ENCODE assay signal across 17 cellular contexts in the genomic region with DNA sequence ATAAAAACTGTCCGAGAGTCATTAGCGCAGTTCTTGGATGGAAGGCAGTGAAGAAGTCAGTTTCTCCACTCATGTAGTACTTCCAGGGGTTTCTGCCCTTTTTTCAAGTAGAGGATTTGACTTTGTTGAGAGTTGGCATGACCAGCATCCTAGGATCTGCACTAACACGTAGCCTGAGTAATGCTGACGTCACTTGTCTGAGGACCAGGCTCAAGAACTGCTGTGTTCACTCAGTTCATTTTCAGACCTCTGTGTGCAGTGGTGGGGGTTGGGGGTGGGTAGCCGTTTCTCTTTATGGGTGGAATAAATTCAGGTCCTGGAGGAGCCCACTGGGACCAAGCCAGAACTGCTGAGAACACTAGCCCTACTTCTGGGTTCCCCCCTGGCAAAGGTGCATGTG. TPM values are rescaled to one million over a fixed set of nuclear protein-coding genes. Genes with fewer than 3 reads are reported as not detected.
DNase-seq lines count a peak whose midpoint lies in the region; ATAC-seq and TF ChIP-seq lines count a peak whose summit lies in the region.
"Had no signal": no experiment of that assay in that cellular context is flagged by ENCODE, and none has a peak within 500 bp of the region (broad histone marks: within the 10 kb centered on the region; RNA-seq: fewer than 3 reads in every experiment).

No MANE protein-coding gene starts in this region.

- H3K36me3 ChIP-seq in CD4-positive, alpha-beta memory T cell (ENCODE audit: insufficient read depth, low read length) = peaks cover 19% of the 10 kb centered on the region
- 0 out of 2 replicates have a peak, but pooled peaks cover 19% of the 10 kb centered on the region for H3K36me3 ChIP-seq in RWPE2 (ENCODE audit: low read depth)
- peaks cover 6% of the 10 kb centered on the region for H3K36me3 ChIP-seq in osteoblast (ENCODE audit: insufficient read depth, low read length)
- H3K36me3 ChIP-seq in esophagus squamous epithelium = peaks cover 0 to 21% (median 0%) of the 10 kb centered on the region in 3 donors
- H3K36me3 ChIP-seq: uterus had no signal

- no peaks in the 10 kb centered on the region for H3K9me3 ChIP-seq in CD4-positive, alpha-beta memory T cell (ENCODE audit: control insufficient read depth in 1 of 2, low read length in 2 of 2)
- no peaks in the 10 kb centered on the region for H3K9me3 ChIP-seq in RWPE2 (ENCODE audit: severe bottlenecking)
- H3K9me3 ChIP-seq in osteoblast (ENCODE audit: low read depth, low read length) = no peaks in the 10 kb centered on the region
- no peaks in the 10 kb centered on the region for H3K9me3 ChIP-seq in esophagus squamous epithelium
- H3K9me3 ChIP-seq: uterus had no signal

- no peaks in the 10 kb centered on the region for H3K27me3 Mint-ChIP-seq in CD4-positive, alpha-beta memory T cell
- H3K27me3 Mint-ChIP-seq: activated CD4-positive, alpha-beta T cell treated with anti-CD3 and anti-CD28 coated beads, Interleukin-2, amount 10 ng/mL, durations not matched to agents 7 days and 5 days had no signal

- 40 to 46% methylated on average over 4 to 5 of the region's 5 CpGs for WGBS in esophagus squamous epithelium, 2 donors

- H3K79me2 ChIP-seq in osteoblast (ENCODE audit: insufficient read depth, low read length) = peaks cover 75% of the 10 kb centered on the region

- H3K27ac Mint-ChIP-seq in CD4-positive, alpha-beta memory T cell = peak overlapping the region in 5 of 7 donors; percentile 2 to 72 (median 59)

- H3K4me3 Mint-ChIP-seq in CD4-positive, alpha-beta memory T cell = no peak overlapping the region
- H3K4me3 Mint-ChIP-seq: activated CD4-positive, alpha-beta T cell treated with anti-CD3 and anti-CD28 coated beads, Interleukin-2, amount 10 ng/mL, durations not matched to agents 7 days and 5 days had no signal

- H3K4me1 ChIP-seq in CD4-positive, alpha-beta memory T cell (ENCODE audit: insufficient read depth, low read length) = peaks cover 31% of the 10 kb centered on the region
- H3K4me1 ChIP-seq in RWPE2 (ENCODE audit: insufficient read depth, poor library complexity, severe bottlenecking) (peaks cover 20% of the 10 kb centered on the region), osteoblast (ENCODE audit: insufficient read depth, low read length) (peaks cover 23% of the 10 kb centered on the region), esophagus squamous epithelium (peaks cover 5 to 58% (median 42%) of the 10 kb centered on the region in 3 donors)

- intact Hi-C loops in CD4-positive, alpha-beta memory T cell (cut with micrococcal nuclease) = no loop called here
- intact Hi-C loops in esophagus squamous epithelium (cut with DNase I) = no loop called here

- no peak overlapping the region for H3K27ac ChIP-seq in CD4-positive, alpha-beta memory T cell (ENCODE audit: low read depth, low read length)
- H3K27ac ChIP-seq in RWPE2 (ENCODE audit: poor library complexity, severe bottlenecking) (peak overlapping the region; percentile 38), osteoblast (ENCODE audit: low read depth, low read length) (peak overlapping the region; percentile 6), esophagus squamous epithelium (peak overlapping the region in 1 of 4 donors; percentile 17)

- POLR2A ChIA-PET in CD4-positive, alpha-beta memory T cell (lab: Charles Lee; ENCODE audit: partially characterized antibody) = no interaction called here

- ATAC-seq in RWPE2 (ENCODE audit: low read depth) (peak; percentile 82), esophagus mucosa (peak; percentile 52), HG03342 (IDR thresholded peaks at IDR 0.05; ENCODE audit: unreplicated experiment) (no peak)

- H3K36me3 Mint-ChIP-seq in CD4-positive, alpha-beta memory T cell = peaks cover 38 to 59% of the 10 kb centered on the region in 2 donors

- peaks cover 61 to 92% (median 75%) of the 10 kb centered on the region in 4 donors for H3K4me1 Mint-ChIP-seq in CD4-positive, alpha-beta memory T cell

- H3K27me3 ChIP-seq in CD4-positive, alpha-beta memory T cell (ENCODE audit: insufficient read depth, low read length) = no peaks in the 10 kb centered on the region
- H3K27me3 ChIP-seq in RWPE2 (ENCODE audit: insufficient read depth, poor library complexity, severe bottlenecking) (no peaks in the 10 kb centered on the region), osteoblast (ENCODE audit: insufficient read depth, low read length) (no peaks in the 10 kb centered on the region), esophagus squamous epithelium (no peaks in the 10 kb centered on the region)
- H3K27me3 ChIP-seq: uterus had no signal

- H4K20me1 ChIP-seq in osteoblast (ENCODE audit: insufficient read depth, low read length) = peaks cover 17% of the 10 kb centered on the region

- no peak for TF ChIP-seq CTCF in RWPE2 (IDR thresholded peaks at IDR 0.05; ENCODE audit: poor library complexity, severe bottlenecking)
- no peak for TF ChIP-seq CTCF in osteoblast (IDR thresholded peaks at IDR 0.05; ENCODE audit: extremely low read depth, low read depth, low read length)
- TF ChIP-seq CTCF in esophagus squamous epithelium (IDR thresholded peaks at IDR 0.05) = no peak

- TF ChIP-seq POLR2A in esophagus squamous epithelium (IDR thresholded peaks at IDR 0.05) = no peak

- no peak overlapping the region for H3K4me2 ChIP-seq in osteoblast (ENCODE audit: insufficient read depth, low read length)

- no peaks in the 10 kb centered on the region for H3K9me3 Mint-ChIP-seq in CD4-positive, alpha-beta memory T cell

- no peak overlapping the region for H3K4me3 ChIP-seq in CD4-positive, alpha-beta memory T cell (ENCODE audit: low read length in 2 of 2)
- H3K4me3 ChIP-seq in RWPE2 (ENCODE audit: severe bottlenecking) (no peak overlapping the region), osteoblast (ENCODE audit: insufficient read depth, low read length) (no peak overlapping the region), esophagus squamous epithelium (no peak overlapping the region)
- H3K4me3 ChIP-seq: uterus had no signal

- no peak for DNase-seq in CD4-positive, alpha-beta memory T cell
- no peak for DNase-seq in RWPE2 (ENCODE audit: low spot score)
- no peak for DNase-seq in osteoblast (ENCODE audit: insufficient read length, low spot score, missing footprints)
- DNase-seq in esophagus squamous epithelium (lab: John Stamatoyannopoulos, UW) = no peak
- no peak for DNase-seq in H4 (ENCODE audit: low spot score)
- no peak for DNase-seq in activated effector memory CD4-positive, alpha-beta T cell treated with anti-CD3 and anti-CD28 coated beads, Interleukin-2, amount 50 U/mL, for 16 hours
- DNase-seq: activated T-cell treated with anti-CD3 and anti-CD28 coated beads, Interleukin-2, amount 50 U/mL, for 48 hours; erythroblast; KG1; NCI-H1694 treated with DMSO at 0.1 percent for 48 hours; NCI-H748 treated with DMSO at 0.1 percent for 48 hours; RPMI8226; stimulated activated CD4-positive, alpha-beta T cell treated with anti-CD3 and anti-CD28 coated beads, Interleukin-2, amount 100 ng/mL, for 24 hours; uterus had no signal

- H2AFZ ChIP-seq in osteoblast (ENCODE audit: low read length) = no peak overlapping the region

- CTCF ChIA-PET in CD4-positive, alpha-beta memory T cell (lab: Charles Lee; ENCODE audit: partially characterized antibody) = no interaction called here

RNA-seq across cellular contexts. Expression of a gene that starts 53.3 kb away (rescaled TPM):
- 10 to 100 TPM; 76.9 to 80.1 TPM for total RNA-seq in CD4-positive, alpha-beta memory T cell
- 100 to 1,000 TPM; 135 to 160 TPM for polyA plus RNA-seq in CD4-positive, alpha-beta memory T cell
- total RNA-seq in esophagus mucosa = 31.0 TPM
- total RNA-seq in osteoblast = 19.2 and 25.9 TPM in 2 replicates
- total RNA-seq in esophagus squamous epithelium = 10 to 100 TPM; 13.4 to 32.2 (median 20.1) TPM
- total RNA-seq in H4 (2014; rRNA removed; shearing (Covaris generic)) = 26.8 and 40.9 TPM in 2 replicates

RNA-seq across cellular contexts. Expression of a gene that starts 53.3 kb away (rescaled TPM):
- total RNA-seq in CD4-positive, alpha-beta memory T cell = 10 to 100 TPM; 32.8 to 33.4 TPM
- 1 to 10 TPM in 1 of 2 donors, under 1 TPM in 1; 0.68 to 1.4 TPM for polyA plus RNA-seq in CD4-positive, alpha-beta memory T cell
- total RNA-seq in esophagus mucosa (5.6 TPM), osteoblast (38.4 and 44.2 TPM in 2 replicates), esophagus squamous epithelium (10 to 100 TPM in 2 of 4 donors, 1 to 10 TPM in 2; 9.0 to 20.0 (median 11.4) TPM)
- total RNA-seq in H4 (2014; rRNA removed; shearing (Covaris generic)) = 8.5 and 11.4 TPM in 2 replicates
